15 cellular contexts compared by ENCODE assay signal in the genomic region with DNA sequence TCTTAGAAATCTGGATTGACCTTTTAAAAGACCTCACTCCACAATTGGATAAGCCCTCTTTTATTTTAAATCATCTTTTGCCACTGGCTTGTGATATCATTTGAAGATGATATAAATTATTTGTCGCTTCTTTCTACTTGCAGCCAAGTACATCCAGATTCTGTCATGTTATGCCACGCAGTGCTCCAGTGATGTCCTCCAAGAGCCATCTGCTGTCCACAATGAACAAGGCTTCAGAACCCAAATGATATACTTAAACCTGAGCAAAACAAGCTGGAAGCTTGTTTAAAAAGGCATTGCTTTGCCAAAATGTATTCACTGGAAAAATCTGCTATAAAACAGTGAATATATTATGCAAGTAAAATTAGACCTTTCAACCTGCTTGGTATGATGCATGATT.
"Had no signal": no experiment of that assay in that cellular context is flagged by ENCODE, and none has a peak within 500 bp of the region (broad histone marks: within the 10 kb centered on the region; RNA-seq: fewer than 3 reads in every experiment).

No MANE protein-coding gene starts in this region.

- ATAC-seq: effector memory CD8-positive, alpha-beta T cell; gastroesophageal sphincter; left cardiac atrium; lower lobe of right lung; natural killer cell; stimulated activated naive B cell treated with anti-CD40 and anti-IgM and Interleukin-4, amounts not matched to agents 10 μg/mL and 1 μg/mL and 100 μg/mL, for 72 hours; stimulated activated naive CD8-positive, alpha-beta T cell treated with anti-CD3 and anti-CD28 coated beads, Interleukin-15, amount 100 ng/mL, for 72 hours had no signal

- DNase-seq: effector memory CD8-positive, alpha-beta T cell; glutamatergic neuron; immature natural killer cell; kidney; left cardiac atrium; left ventricle myocardium inferior; lower lobe of right lung; natural killer cell; sigmoid colon; stimulated activated CD4-positive, alpha-beta T cell treated with anti-CD3 and anti-CD28 coated beads, Interleukin-2, amount 100 ng/mL, for 24 hours; stimulated activated CD4-positive, alpha-beta T cell treated with anti-CD3 and anti-CD28 coated beads, Interleukin-4, amount 100 ng/mL, for 4 hours; stimulated activated naive B cell treated with anti-CD40 and anti-IgM and Interleukin-4, amounts not matched to agents 10 μg/mL and 1 μg/mL and 100 μg/mL, for 72 hours; stimulated activated naive CD8-positive, alpha-beta T cell treated with anti-CD3 and anti-CD28 coated beads, Interleukin-15, amount 100 ng/mL, for 72 hours; transverse colon had no signal
